ENCODE assay signal across 1 cellular context in genomic region chr5:1801061-1801953, GRCh38.
TF ChIP-seq lines count a peak whose summit lies in the region.

TSS of gene NDUFS6 (plus strand) at chr5:1801407. CDS start at chr5:1801418, 11 bp downstream.

TF ChIP-seq in HepG2, 621 proteins besides CTCF, POLR2A, EP300 and RAD21 (continued from another document and continues in another):
- TF ChIP-seq ZBTB4 (CRISPR knock-in tag; IDR thresholded peaks at IDR 0.05; ENCODE audit: borderline replicate concordance) (peak; percentile 55; the same call in 1 of the 2 replicates), CERS6 (CRISPR knock-in tag; IDR thresholded peaks at IDR 0.05) (no peak), ZNF431 (CRISPR knock-in tag; IDR thresholded peaks at IDR 0.05; ENCODE audit: borderline replicate concordance, low read depth) (peak; percentile 74; the same call in 1 of the 2 replicates), MAFK (conservative IDR thresholded peaks at IDR 0.05 in 1 of 2, IDR thresholded peaks at IDR 0.05 in 1 of 2; ENCODE audit: low read length in 2 of 2) (no peak), KDM5B (CRISPR knock-in tag; IDR thresholded peaks at IDR 0.05; ENCODE audit: borderline replicate concordance) (peak; percentile 89; the same call in 1 of the 2 replicates), SKIL (CRISPR knock-in tag; IDR thresholded peaks at IDR 0.05; ENCODE audit: borderline replicate concordance) (no peak), ONECUT2 (CRISPR knock-in tag; IDR thresholded peaks at IDR 0.05) (no peak), ZBTB3 (CRISPR knock-in tag; IDR thresholded peaks at IDR 0.05; ENCODE audit: borderline replicate concordance, low read depth) (no peak), PREB (CRISPR knock-in tag; IDR thresholded peaks at IDR 0.05) (no peak), RFXANK (CRISPR knock-in tag; IDR thresholded peaks at IDR 0.05) (no peak), ZNF577 (CRISPR knock-in tag; IDR thresholded peaks at IDR 0.05; ENCODE audit: borderline replicate concordance, low read depth) (no peak), ZNF329 (CRISPR knock-in tag; IDR thresholded peaks at IDR 0.05; ENCODE audit: low read depth) (0 out of 2 replicates have a peak, but pooled peaks have one; percentile 18), ZNF260 (CRISPR knock-in tag; IDR thresholded peaks at IDR 0.05; ENCODE audit: borderline replicate concordance, low read depth) (no peak), ZNF232 (CRISPR knock-in tag; IDR thresholded peaks at IDR 0.05; ENCODE audit: borderline replicate concordance) (0 out of 2 replicates have a peak, but pooled peaks have one; percentile 16), ZBTB7A (CRISPR knock-in tag; IDR thresholded peaks at IDR 0.05) (no peak), ZNF574 (CRISPR knock-in tag; IDR thresholded peaks at IDR 0.05) (peak; percentile 83), SIX1 (CRISPR knock-in tag; IDR thresholded peaks at IDR 0.05; ENCODE audit: borderline replicate concordance) (no peak), ELK4 (CRISPR knock-in tag; IDR thresholded peaks at IDR 0.05; ENCODE audit: borderline replicate concordance) (no peak), NFIC (IDR thresholded peaks at IDR 0.05; ENCODE audit: low read length) (no peak), ZNF33A (CRISPR knock-in tag; IDR thresholded peaks at IDR 0.05; ENCODE audit: borderline replicate concordance) (no peak), SRY (CRISPR knock-in tag; IDR thresholded peaks at IDR 0.05) (peak; percentile 65; the same call in 1 of the 2 replicates), ZXDC (CRISPR knock-in tag; IDR thresholded peaks at IDR 0.05) (no peak), ZNF83 (CRISPR knock-in tag; IDR thresholded peaks at IDR 0.05; ENCODE audit: borderline replicate concordance) (peak; percentile 74; the same call in 1 of the 2 replicates), ZNF761 (CRISPR knock-in tag; conservative IDR thresholded peaks at IDR 0.05) (no peak), KDM3A (CRISPR knock-in tag; IDR thresholded peaks at IDR 0.05; ENCODE audit: low read depth) (0 out of 2 replicates have a peak, but pooled peaks have one; percentile 55), AHR (CRISPR knock-in tag; IDR thresholded peaks at IDR 0.05) (0 out of 2 replicates have a peak, but pooled peaks have one; percentile 36), SP4 (CRISPR knock-in tag; IDR thresholded peaks at IDR 0.05) (no peak), CCDC6 (CRISPR knock-in tag; IDR thresholded peaks at IDR 0.05) (no peak; the same call in 1 of the 2 replicates), REST (IDR thresholded peaks at IDR 0.05; ENCODE audit: borderline replicate concordance in 1 of 2, low read depth in 1 of 2, low read length in 2 of 2) (peak in 1 of 2 experiments; percentile 44; a peak in 1 of 4 replicates), ZNF354B (CRISPR knock-in tag; IDR thresholded peaks at IDR 0.05) (no peak), IKZF1 (IDR thresholded peaks at IDR 0.05) (no peak), CC2D1A (CRISPR knock-in tag; IDR thresholded peaks at IDR 0.05) (no peak), DBP (CRISPR knock-in tag; IDR thresholded peaks at IDR 0.05; ENCODE audit: not compliant biosample characterization) (no peak), TBX2 (CRISPR knock-in tag; IDR thresholded peaks at IDR 0.05; ENCODE audit: borderline replicate concordance) (peak; percentile 63; the same call in 1 of the 2 replicates), KLF9 (CRISPR knock-in tag; IDR thresholded peaks at IDR 0.05; ENCODE audit: low read depth) (no peak), MEF2D (CRISPR knock-in tag; IDR thresholded peaks at IDR 0.05) (peak; percentile 59; the same call in 1 of the 2 replicates), ZNF781 (CRISPR knock-in tag; IDR thresholded peaks at IDR 0.05; ENCODE audit: borderline replicate concordance, not compliant biosample characterization) (peak; percentile 83), ZNF775 (CRISPR knock-in tag; IDR thresholded peaks at IDR 0.05; ENCODE audit: borderline replicate concordance) (no peak), ZNF12 (CRISPR knock-in tag; IDR thresholded peaks at IDR 0.05) (0 out of 2 replicates have a peak, but pooled peaks have one; percentile 4)
